In genomic region chr3:112351823-112352222, GRCh38 we compare ENCODE assay signal across 16 cellular contexts. TPM values are rescaled to one million over a fixed set of nuclear protein-coding genes. Genes with fewer than 3 reads are reported as not detected.
DNase-seq lines count a peak whose midpoint lies in the region; ATAC-seq and TF ChIP-seq lines count a peak whose summit lies in the region.
"Had no signal": no experiment of that assay in that cellular context is flagged by ENCODE, and none has a peak within 500 bp of the region (broad histone marks: within the 10 kb centered on the region; RNA-seq: fewer than 3 reads in every experiment).

No MANE protein-coding gene starts in this region.

- intact Hi-C loops in ascending aorta (cut with DNase I): no loop called here

- no peaks in the 10 kb centered on the region for H3K27me3 Mint-ChIP-seq in activated naive CD8-positive, alpha-beta T cell treated with anti-CD3 and anti-CD28 coated beads for 36 hours
- H3K27me3 Mint-ChIP-seq in activated naive CD8-positive, alpha-beta T cell treated with anti-CD3 and anti-CD28 coated beads, Interleukin-2, amount 50 U/mL, for 24 hours: no peaks in the 10 kb centered on the region
- H3K27me3 Mint-ChIP-seq: activated naive CD8-positive, alpha-beta T cell; stimulated activated naive CD8-positive, alpha-beta T cell treated with anti-CD3 and anti-CD28 coated beads, Interleukin-15, Interleukin-2, amounts not matched to agents 100 ng/mL and 50 ng/mL, for 24 hours had no signal

- H3K36me3 ChIP-seq in ascending aorta: peaks cover 10 to 34% of the 10 kb centered on the region in 2 donors
- peaks cover 15% of the 10 kb centered on the region for H3K36me3 ChIP-seq in thoracic aorta
- H3K36me3 ChIP-seq: left lung had no signal

- no peaks in the 10 kb centered on the region for H3K9me3 Mint-ChIP-seq in activated naive CD8-positive, alpha-beta T cell treated with anti-CD3 and anti-CD28 coated beads for 36 hours
- no peaks in the 10 kb centered on the region for H3K9me3 Mint-ChIP-seq in activated naive CD8-positive, alpha-beta T cell treated with anti-CD3 and anti-CD28 coated beads, Interleukin-2, amount 50 U/mL, for 24 hours
- H3K9me3 Mint-ChIP-seq: stimulated activated naive CD8-positive, alpha-beta T cell treated with anti-CD3 and anti-CD28 coated beads, Interleukin-15, Interleukin-2, amounts not matched to agents 100 ng/mL and 50 ng/mL, for 24 hours had no signal

- H3K4me1 Mint-ChIP-seq in activated naive CD8-positive, alpha-beta T cell treated with anti-CD3 and anti-CD28 coated beads for 36 hours: peaks cover 23% of the 10 kb centered on the region
- H3K4me1 Mint-ChIP-seq in activated naive CD8-positive, alpha-beta T cell treated with anti-CD3 and anti-CD28 coated beads, Interleukin-2, amount 50 U/mL, for 24 hours: peaks cover 46% of the 10 kb centered on the region

- H3K27ac ChIP-seq in ascending aorta: peak overlapping the region; percentile 59 to 63
- peak overlapping the region; percentile 68 to 72 for H3K27ac ChIP-seq in thoracic aorta
- H3K27ac ChIP-seq: left lung, parathyroid adenoma had no signal

- no peak for DNase-seq in activated naive CD8-positive, alpha-beta T cell treated with anti-CD3 and anti-CD28 coated beads for 36 hours
- DNase-seq in activated naive CD8-positive, alpha-beta T cell treated with anti-CD3 and anti-CD28 coated beads, Interleukin-2, amount 50 U/mL, for 24 hours: no peak
- DNase-seq in NCI-H2107 (lab: John Stamatoyannopoulos, UW) (peak; percentile 90), ascending aorta (ENCODE audit: low spot score in 2 of 2) (no peak), thoracic aorta (ENCODE audit: low spot score) (no peak), HuH-7 (ENCODE audit: low spot score) (no peak), UCSD-AML1 (lab: John Stamatoyannopoulos, UW; ENCODE audit: unreplicated experiment) (no peak)
- DNase-seq: ACHN; effector CD4-positive, alpha-beta T cell; left lung had no signal

- H3K27me3 ChIP-seq in ascending aorta: no peaks in the 10 kb centered on the region
- H3K27me3 ChIP-seq in thoracic aorta (replicated peaks; ENCODE audit: insufficient read depth): no peaks in the 10 kb centered on the region
- H3K27me3 ChIP-seq: left lung had no signal

- H3K36me3 Mint-ChIP-seq in activated naive CD8-positive, alpha-beta T cell treated with anti-CD3 and anti-CD28 coated beads for 36 hours: peaks cover 72% of the 10 kb centered on the region
- H3K36me3 Mint-ChIP-seq in activated naive CD8-positive, alpha-beta T cell treated with anti-CD3 and anti-CD28 coated beads, Interleukin-2, amount 50 U/mL, for 24 hours (ENCODE audit: low read depth): peaks cover 93% of the 10 kb centered on the region

- peaks cover 0 to 9% of the 10 kb centered on the region in 2 donors for H3K4me1 ChIP-seq in ascending aorta
- peaks cover 11 to 36% of the 10 kb centered on the region in 2 donors for H3K4me1 ChIP-seq in thoracic aorta (ENCODE audit: control insufficient read depth in 1 of 2, low read depth in 2 of 2)
- H3K4me1 ChIP-seq: left lung, parathyroid adenoma had no signal

- H3K9me3 ChIP-seq in ascending aorta: no peaks in the 10 kb centered on the region
- H3K9me3 ChIP-seq in thoracic aorta: no peaks in the 10 kb centered on the region
- H3K9me3 ChIP-seq: left lung had no signal

- no peak overlapping the region for H3K4me3 Mint-ChIP-seq in activated naive CD8-positive, alpha-beta T cell treated with anti-CD3 and anti-CD28 coated beads for 36 hours
- H3K4me3 Mint-ChIP-seq in activated naive CD8-positive, alpha-beta T cell treated with anti-CD3 and anti-CD28 coated beads, Interleukin-2, amount 50 U/mL, for 24 hours: no peak overlapping the region
- H3K4me3 Mint-ChIP-seq: activated naive CD8-positive, alpha-beta T cell; stimulated activated naive CD8-positive, alpha-beta T cell treated with anti-CD3 and anti-CD28 coated beads, Interleukin-15, Interleukin-2, amounts not matched to agents 100 ng/mL and 50 ng/mL, for 24 hours had no signal

- H3K27ac Mint-ChIP-seq in activated naive CD8-positive, alpha-beta T cell treated with anti-CD3 and anti-CD28 coated beads for 36 hours: peak overlapping the region; percentile 17
- H3K27ac Mint-ChIP-seq in activated naive CD8-positive, alpha-beta T cell treated with anti-CD3 and anti-CD28 coated beads, Interleukin-2, amount 50 U/mL, for 24 hours: no peak overlapping the region
- H3K27ac Mint-ChIP-seq: activated naive CD8-positive, alpha-beta T cell; stimulated activated naive CD8-positive, alpha-beta T cell treated with anti-CD3 and anti-CD28 coated beads, Interleukin-15, Interleukin-2, amounts not matched to agents 100 ng/mL and 50 ng/mL, for 24 hours had no signal

- no peak for ATAC-seq in activated naive CD8-positive, alpha-beta T cell treated with anti-CD3 and anti-CD28 coated beads, Interleukin-2, amount 50 U/mL, for 24 hours
- ATAC-seq in thoracic aorta (ENCODE audit: insufficient number of reproducible peaks, low FRiP score, low read depth) (no peak), GM21367 (IDR thresholded peaks at IDR 0.05; ENCODE audit: unreplicated experiment) (no peak)
- ATAC-seq: HCT116, K562, left lung had no signal

- TF ChIP-seq CTCF in ascending aorta (IDR thresholded peaks at IDR 0.05) (no peak), thoracic aorta (IDR thresholded peaks at IDR 0.05) (no peak)

- H3K4me3 ChIP-seq in ascending aorta (no peak overlapping the region), thoracic aorta (no peak overlapping the region)
- H3K4me3 ChIP-seq: K562, left lung had no signal

RNA-seq across cellular contexts. Expression of gene CD200, which starts 18.9 kb away (rescaled TPM):
- 10 to 100 TPM; 32.7 to 33.6 TPM for total RNA-seq in activated naive CD8-positive, alpha-beta T cell treated with anti-CD3 and anti-CD28 coated beads for 36 hours
- total RNA-seq in ascending aorta (3.6 TPM), thoracic aorta (10 to 100 TPM; 22.5 to 42.2 TPM)

RNA-seq across cellular contexts. Expression of gene SLC9C1, which starts 57.8 kb away (rescaled TPM):
- not detected for total RNA-seq in activated naive CD8-positive, alpha-beta T cell treated with anti-CD3 and anti-CD28 coated beads for 36 hours
- 0.32 TPM for total RNA-seq in ascending aorta
- total RNA-seq in thoracic aorta: not detected
- total RNA-seq: K562 had no signal
